31 cellular contexts compared by ENCODE assay signal in the genomic region with DNA sequence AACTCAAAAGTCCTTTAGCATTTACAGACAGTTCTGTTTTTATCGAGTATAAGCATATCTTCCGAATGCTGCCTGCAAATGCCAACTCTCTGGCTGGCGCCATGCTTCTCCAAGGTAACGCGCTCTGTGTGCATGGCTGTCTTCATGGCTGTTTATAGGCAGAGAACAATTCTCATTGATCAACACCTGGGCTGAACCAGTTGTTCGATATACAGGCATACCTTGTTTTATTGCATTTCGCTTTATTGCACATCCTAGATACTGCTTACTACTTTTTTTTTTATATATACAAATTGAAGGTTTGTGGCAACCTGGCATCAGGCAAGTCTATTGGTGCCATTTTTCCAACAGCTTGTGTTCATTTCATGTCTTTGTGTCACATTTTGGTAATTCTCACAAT.
"Had no signal": no experiment of that assay in that cellular context is flagged by ENCODE, and none has a peak within 500 bp of the region (broad histone marks: within the 10 kb centered on the region; RNA-seq: fewer than 3 reads in every experiment).

No MANE protein-coding gene starts in this region.

- H3K27me3 ChIP-seq: ascending aorta, breast epithelium, cardiac muscle cell, colonic mucosa, dorsolateral prefrontal cortex, foreskin keratinocyte, gastrocnemius medialis, heart left ventricle had no signal

- H3K9me3 ChIP-seq: ascending aorta, breast epithelium, colonic mucosa, gastrocnemius medialis, heart left ventricle had no signal

- H3K4me3 ChIP-seq: ascending aorta, breast epithelium, cardiac muscle cell, colonic mucosa, dorsolateral prefrontal cortex, gastrocnemius medialis, heart left ventricle had no signal

- ATAC-seq: activated naive CD4-positive, alpha-beta T cell treated with anti-CD3 and anti-CD28 coated beads, Interleukin-2, amount 50 U/mL, for 72 hours; activated T-cell treated with anti-CD3 and anti-CD28 coated beads, Interleukin-2, amount 50 U/mL, for 72 hours; esophagus mucosa; foreskin keratinocyte; gastrocnemius medialis had no signal

- H3K36me3 ChIP-seq: ascending aorta, breast epithelium, cardiac muscle cell, colonic mucosa, gastrocnemius medialis, heart left ventricle had no signal

- DNase-seq: activated CD4-positive, alpha-beta memory T cell treated with anti-CD3 and anti-CD28 coated beads, Interleukin-2, amount 10 ng/mL, durations not matched to agents 7 days and 5 days; activated CD4-positive, alpha-beta T cell treated with anti-CD3 and anti-CD28 coated beads for 1 hour; activated CD4-positive, alpha-beta T cell treated with anti-CD3 and anti-CD28 coated beads for 4 hours; activated CD4-positive, alpha-beta T cell treated with anti-CD3 and anti-CD28 coated beads, Interleukin-2, amount 10 ng/mL, durations not matched to agents 7 days and 5 days; activated CD4-positive, alpha-beta T cell treated with anti-CD3 and anti-CD28 coated beads, Interleukin-2, amount 50 U/mL, for 4 hours; activated CD4-positive, CD25-positive, alpha-beta regulatory T cell; activated CD8-positive, alpha-beta memory T cell treated with anti-CD3 and anti-CD28 coated beads, Interleukin-2, amount 50 U/mL, for 48 hours; activated gamma-delta T cell; activated naive CD4-positive, alpha-beta T cell; activated naive CD4-positive, alpha-beta T cell treated with anti-CD3 and anti-CD28 coated beads, Interleukin-2, amount 10 ng/mL, durations not matched to agents 7 days and 5 days; activated naive CD8-positive, alpha-beta T cell treated with anti-CD3 and anti-CD28 coated beads, Interleukin-2, amount 10 ng/mL, durations not matched to agents 7 days and 5 days; activated T-cell treated with anti-CD3 and anti-CD28 coated beads for 4 hours; activated T-cell treated with anti-CD3 and anti-CD28 coated beads, Interleukin-2, amount 50 U/mL, for 24 hours; activated T-cell treated with anti-CD3 and anti-CD28 coated beads, Interleukin-2, amount 50 U/mL, for 72 hours; central memory CD4-positive, alpha-beta T cell; cerebellar nuclear complex; colonic mucosa; dorsolateral prefrontal cortex; effector memory CD4-positive, alpha-beta T cell; endodermal cell; foreskin keratinocyte; gastrocnemius medialis; glutamatergic neuron; heart left ventricle; T-helper 1 cell; T-helper 2 cell had no signal

- H3K27ac ChIP-seq: ascending aorta, breast epithelium, cardiac muscle cell, colonic mucosa, dorsolateral prefrontal cortex, foreskin keratinocyte, gastrocnemius medialis, heart left ventricle had no signal
